ENCODE assay signal across 1 cellular context in genomic region chr2:237304763-237305514, GRCh38.
TF ChIP-seq lines count a peak whose summit lies in the region.

No MANE protein-coding gene starts in this region.

TF ChIP-seq in GM23338, 12 proteins besides CTCF, POLR2A, EP300 and RAD21 (continued from another document):
- TF ChIP-seq ZNF462 (CRISPR knock-in tag; IDR thresholded peaks at IDR 0.05) (no peak), ZNF331 (CRISPR knock-in tag; IDR thresholded peaks at IDR 0.05; ENCODE audit: low read depth) (no peak)
